In genomic region chr3:49171119-49171774, GRCh38 we compare ENCODE assay signal across 7 cellular contexts. TPM values are rescaled to one million over a fixed set of nuclear protein-coding genes. Genes with fewer than 3 reads are reported as not detected.
DNase-seq lines count a peak whose midpoint lies in the region; ATAC-seq and TF ChIP-seq lines count a peak whose summit lies in the region.

Gene KLHDC8B, plus strand, starts transcription at chr3:49171598. Its CDS starts 1,172 bp downstream, at chr3:49172770.

- H3K4me1 Mint-ChIP-seq in activated T-helper 2 cell treated with anti-CD3 and anti-CD28 coated beads, Interferon-gamma antibody, Interleukin-2, Interleukin-4, amounts not matched to agents 10 μg/mL and 5 μg/mL and 100 μg/mL, durations not matched to agents 14 hours and 24 hours and 36 hours (ENCODE audit: low read depth) = peaks cover 8% of the 10 kb centered on the region
- peaks cover 14 to 37% (median 29%) of the 10 kb centered on the region in 4 donors for H3K4me1 Mint-ChIP-seq in naive thymus-derived CD8-positive, alpha-beta T cell
- H3K4me1 Mint-ChIP-seq in stimulated activated effector memory CD8-positive, alpha-beta T cell treated with anti-CD3 and anti-CD28 coated beads, Interleukin-12 subunit alpha, Interleukin-12 subunit beta, amount 100 ng/mL, for 72 hours = peaks cover 15% of the 10 kb centered on the region

- H3K4me3 Mint-ChIP-seq in activated T-helper 2 cell treated with anti-CD3 and anti-CD28 coated beads, Interferon-gamma antibody, Interleukin-2, Interleukin-4, amounts not matched to agents 10 μg/mL and 5 μg/mL and 100 μg/mL, durations not matched to agents 14 hours and 24 hours and 36 hours (ENCODE audit: low read depth) = peak within 1 kb of the TSS; percentile 84
- H3K4me3 Mint-ChIP-seq in naive thymus-derived CD8-positive, alpha-beta T cell = peak within 1 kb of the TSS; percentile 79 to 94 (median 86)
- H3K4me3 Mint-ChIP-seq in stimulated activated effector memory CD8-positive, alpha-beta T cell treated with anti-CD3 and anti-CD28 coated beads, Interleukin-12 subunit alpha, Interleukin-12 subunit beta, amount 100 ng/mL, for 72 hours = peak within 1 kb of the TSS; percentile 74

- in situ Hi-C loops in GM13977 (cut with MboI; ENCODE audit: low pct_unique_long_range_greater_than_20kb, low sequenced_read_pairs, unreplicated experiment) = loop anchor here (25.0 kb wide), 1 partner anchor 266 kb away; the partner anchor contains the start of gene NICN1

- peak; percentile 96 for TF ChIP-seq CTCF in GM13977 (IDR thresholded peaks at IDR 0.05; ENCODE audit: extremely low read depth, insufficient read depth, missing control alignments)
- TF ChIP-seq CTCF in fibroblast of mammary gland (conservative IDR thresholded peaks at IDR 0.05; ENCODE audit: control insufficient read depth, insufficient read depth, low read depth, low read length) = peak; percentile 69

- intact Hi-C loops in activated T-helper 2 cell treated with anti-CD3 and anti-CD28 coated beads, Interferon-gamma antibody, Interleukin-2, Interleukin-4, amounts not matched to agents 10 μg/mL and 5 μg/mL and 100 μg/mL, durations not matched to agents 14 hours and 24 hours and 36 hours (cut with micrococcal nuclease) = loop anchor here (1.0 to 10.0 kb wide), 2 partner anchors 104 to 278 kb away; partner anchors contain the start of gene C3orf62

- H3K27ac Mint-ChIP-seq in activated T-helper 2 cell treated with anti-CD3 and anti-CD28 coated beads, Interferon-gamma antibody, Interleukin-2, Interleukin-4, amounts not matched to agents 10 μg/mL and 5 μg/mL and 100 μg/mL, durations not matched to agents 14 hours and 24 hours and 36 hours = peak within 1 kb of the TSS; percentile 48
- H3K27ac Mint-ChIP-seq in naive thymus-derived CD8-positive, alpha-beta T cell = peak within 1 kb of the TSS; percentile 56 to 92 (median 88)
- H3K27ac Mint-ChIP-seq in stimulated activated effector memory CD8-positive, alpha-beta T cell treated with anti-CD3 and anti-CD28 coated beads, Interleukin-12 subunit alpha, Interleukin-12 subunit beta, amount 100 ng/mL, for 72 hours = peak within 1 kb of the TSS; percentile 89

- no peaks in the 10 kb centered on the region for H3K9me3 Mint-ChIP-seq in activated T-helper 2 cell treated with anti-CD3 and anti-CD28 coated beads, Interferon-gamma antibody, Interleukin-2, Interleukin-4, amounts not matched to agents 10 μg/mL and 5 μg/mL and 100 μg/mL, durations not matched to agents 14 hours and 24 hours and 36 hours
- no peaks in the 10 kb centered on the region for H3K9me3 Mint-ChIP-seq in naive thymus-derived CD8-positive, alpha-beta T cell
- no peaks in the 10 kb centered on the region for H3K9me3 Mint-ChIP-seq in stimulated activated effector memory CD8-positive, alpha-beta T cell treated with anti-CD3 and anti-CD28 coated beads, Interleukin-12 subunit alpha, Interleukin-12 subunit beta, amount 100 ng/mL, for 72 hours

- H3K4me3 ChIP-seq in fibroblast of mammary gland (ENCODE audit: control insufficient read depth, low read depth, low read length) = peak within 1 kb of the TSS; percentile 69

- POLR2A ChIA-PET in naive thymus-derived CD8-positive, alpha-beta T cell (lab: Charles Lee) = interaction anchor here (0.6 to 2.4 kb wide), 10 partner anchors 10 to 298 kb away, joined by 3 to 9 read pairs (median 4); partner anchors contain the start of genes DAG1, NDUFAF3, QRICH1 and USP4

- ATAC-seq in naive thymus-derived CD8-positive, alpha-beta T cell = peak; percentile 84 to 85
- peak; percentile 87 for ATAC-seq in stimulated activated effector memory CD8-positive, alpha-beta T cell treated with anti-CD3 and anti-CD28 coated beads, Interleukin-12 subunit alpha, Interleukin-12 subunit beta, amount 100 ng/mL, for 72 hours

- DNase-seq in GM13977 (ENCODE audit: low spot score) (peak; percentile 93), HT-29 (ENCODE audit: low spot score) (peak; percentile 58), RKO (ENCODE audit: low spot score) (peak; percentile 73), fibroblast of mammary gland (ENCODE audit: low read depth) (peak; percentile 78)
- peak; percentile 73 for DNase-seq in activated T-helper 2 cell treated with anti-CD3 and anti-CD28 coated beads, Interferon-gamma antibody, Interleukin-2, Interleukin-4, amounts not matched to agents 10 μg/mL and 5 μg/mL and 100 μg/mL, durations not matched to agents 14 hours and 24 hours and 36 hours (ENCODE audit: low spot score)
- peak; percentile 70 to 90 (median 84) for DNase-seq in naive thymus-derived CD8-positive, alpha-beta T cell
- peak; percentile 89 to 93 for DNase-seq in stimulated activated effector memory CD8-positive, alpha-beta T cell treated with anti-CD3 and anti-CD28 coated beads, Interleukin-12 subunit alpha, Interleukin-12 subunit beta, amount 100 ng/mL, for 72 hours (ENCODE audit: low spot score in 2 of 2)

- H3K27me3 Mint-ChIP-seq in activated T-helper 2 cell treated with anti-CD3 and anti-CD28 coated beads, Interferon-gamma antibody, Interleukin-2, Interleukin-4, amounts not matched to agents 10 μg/mL and 5 μg/mL and 100 μg/mL, durations not matched to agents 14 hours and 24 hours and 36 hours (ENCODE audit: low read depth) = no peaks in the 10 kb centered on the region
- no peaks in the 10 kb centered on the region for H3K27me3 Mint-ChIP-seq in naive thymus-derived CD8-positive, alpha-beta T cell

- H3K36me3 Mint-ChIP-seq in activated T-helper 2 cell treated with anti-CD3 and anti-CD28 coated beads, Interferon-gamma antibody, Interleukin-2, Interleukin-4, amounts not matched to agents 10 μg/mL and 5 μg/mL and 100 μg/mL, durations not matched to agents 14 hours and 24 hours and 36 hours (ENCODE audit: low read depth) = peaks cover 6% of the 10 kb centered on the region
- H3K36me3 Mint-ChIP-seq in naive thymus-derived CD8-positive, alpha-beta T cell = no peaks in the 10 kb centered on the region
- H3K36me3 Mint-ChIP-seq in stimulated activated effector memory CD8-positive, alpha-beta T cell treated with anti-CD3 and anti-CD28 coated beads, Interleukin-12 subunit alpha, Interleukin-12 subunit beta, amount 100 ng/mL, for 72 hours = no peaks in the 10 kb centered on the region

RNA-seq across cellular contexts. Expression of gene KLHDC8B, which starts in this region (rescaled TPM):
- 0.42 TPM in 1 of 2 replicates, not detected in the other for total RNA-seq in HT-29 (2014; rRNA removed; shearing (Covaris generic))
- total RNA-seq in activated T-helper 2 cell treated with anti-CD3 and anti-CD28 coated beads, Interferon-gamma antibody, Interleukin-2, Interleukin-4, amounts not matched to agents 10 μg/mL and 5 μg/mL and 100 μg/mL, durations not matched to agents 14 hours and 24 hours and 36 hours = 2.5 and 2.6 TPM in 2 replicates
- total RNA-seq in naive thymus-derived CD8-positive, alpha-beta T cell = 1 to 10 TPM; 7.0 to 7.1 TPM
- 1 to 10 TPM; 3.6 to 4.9 (median 4.2) TPM for polyA plus RNA-seq in naive thymus-derived CD8-positive, alpha-beta T cell

Comparison
In these comparisons a context has a peak if more than half of its experiments do, and no peak if none do; other contexts are left out.
1. Peak in every context shown above with its lines: DNase-seq, ATAC-seq and H3K4me3 ChIP-seq.
2. Peak in DNase-seq in HT-29; RNA of the gene not detected or under 1 TPM.